17 cellular contexts compared by ENCODE assay signal in genomic region chr12:22738945-22739344, GRCh38.
"Had no signal": no experiment of that assay in that cellular context is flagged by ENCODE, and none has a peak within 500 bp of the region (broad histone marks: within the 10 kb centered on the region; RNA-seq: fewer than 3 reads in every experiment).

No MANE protein-coding gene starts in this region.

- ATAC-seq: activated CD4-positive, alpha-beta T cell treated with anti-CD3 and anti-CD28 coated beads for 36 hours; activated CD8-positive, alpha-beta T cell treated with anti-CD3 and anti-CD28 coated beads for 36 hours; naive thymus-derived CD4-positive, alpha-beta T cell; stimulated activated memory B cell treated with anti-CD40 and anti-IgM and Interleukin-4, amounts not matched to agents 10 μg/mL and 1 μg/mL and 100 μg/mL, for 72 hours had no signal

- FAIRE-seq: endothelial cell of umbilical vein, small intestine had no signal

- H3K27ac ChIP-seq: coronary artery, right atrium auricular region, VCaP had no signal

- H3K4me1 Mint-ChIP-seq: activated CD4-positive, alpha-beta T cell treated with anti-CD3 and anti-CD28 coated beads for 36 hours; stimulated activated memory B cell treated with anti-CD40 and anti-IgM and Interleukin-4, amounts not matched to agents 10 μg/mL and 1 μg/mL and 100 μg/mL, for 72 hours had no signal

- H3K27me3 ChIP-seq: right atrium auricular region had no signal

- H3K36me3 Mint-ChIP-seq: naive thymus-derived CD4-positive, alpha-beta T cell; stimulated activated memory B cell treated with anti-CD40 and anti-IgM and Interleukin-4, amounts not matched to agents 10 μg/mL and 1 μg/mL and 100 μg/mL, for 72 hours had no signal

- H3K36me3 ChIP-seq: right atrium auricular region had no signal

- H3K4me3 ChIP-seq: coronary artery, right atrium auricular region had no signal

- DNase-seq: activated CD4-positive, alpha-beta T cell treated with anti-CD3 and anti-CD28 coated beads for 36 hours; activated CD8-positive, alpha-beta memory T cell treated with anti-CD3 and anti-CD28 coated beads, Interleukin-2, amount 50 U/mL, for 4 hours; activated CD8-positive, alpha-beta T cell treated with anti-CD3 and anti-CD28 coated beads for 36 hours; aorta; caudate nucleus; effector CD4-positive, alpha-beta T cell; hippocampal formation; naive thymus-derived CD4-positive, alpha-beta T cell; posterior cingulate gyrus; small intestine; T1000; trophoblast cell had no signal

- H3K9me3 ChIP-seq: right atrium auricular region had no signal

- H3K4me3 Mint-ChIP-seq: activated CD4-positive, alpha-beta T cell treated with anti-CD3 and anti-CD28 coated beads for 36 hours; activated CD8-positive, alpha-beta T cell treated with anti-CD3 and anti-CD28 coated beads for 36 hours; naive thymus-derived CD4-positive, alpha-beta T cell; stimulated activated memory B cell treated with anti-CD40 and anti-IgM and Interleukin-4, amounts not matched to agents 10 μg/mL and 1 μg/mL and 100 μg/mL, for 72 hours had no signal

- H3K27ac Mint-ChIP-seq: activated CD4-positive, alpha-beta T cell treated with anti-CD3 and anti-CD28 coated beads for 36 hours; activated CD8-positive, alpha-beta T cell treated with anti-CD3 and anti-CD28 coated beads for 36 hours; naive thymus-derived CD4-positive, alpha-beta T cell; stimulated activated memory B cell treated with anti-CD40 and anti-IgM and Interleukin-4, amounts not matched to agents 10 μg/mL and 1 μg/mL and 100 μg/mL, for 72 hours had no signal

- H3K27me3 Mint-ChIP-seq: activated CD8-positive, alpha-beta T cell treated with anti-CD3 and anti-CD28 coated beads for 36 hours; stimulated activated memory B cell treated with anti-CD40 and anti-IgM and Interleukin-4, amounts not matched to agents 10 μg/mL and 1 μg/mL and 100 μg/mL, for 72 hours had no signal

- H3K4me1 ChIP-seq: right atrium auricular region had no signal

- H3K9me3 Mint-ChIP-seq: activated CD8-positive, alpha-beta T cell treated with anti-CD3 and anti-CD28 coated beads for 36 hours; stimulated activated memory B cell treated with anti-CD40 and anti-IgM and Interleukin-4, amounts not matched to agents 10 μg/mL and 1 μg/mL and 100 μg/mL, for 72 hours had no signal
